ENCODE assay signal across 8 cellular contexts in genomic region chr7:44043902-44044301, GRCh38. TPM values are rescaled to one million over a fixed set of nuclear protein-coding genes. Genes with fewer than 3 reads are reported as not detected.
DNase-seq lines count a peak whose midpoint lies in the region; ATAC-seq and TF ChIP-seq lines count a peak whose summit lies in the region.

No MANE protein-coding gene starts in this region.

- H3K27ac ChIP-seq in DND-41 (ENCODE audit: low read length) = peak overlapping the region; percentile 97
- H3K27ac ChIP-seq in Panc1 (ENCODE audit: low read length) = peak overlapping the region; percentile 92
- peak overlapping the region; percentile 60 for H3K27ac ChIP-seq in parathyroid adenoma

- H3K9ac ChIP-seq in DND-41 (ENCODE audit: low read depth, low read length) = peak overlapping the region; percentile 94
- no peak overlapping the region for H3K9ac ChIP-seq in parathyroid adenoma

- no peaks in the 10 kb centered on the region for H3K9me3 ChIP-seq in DND-41 (ENCODE audit: insufficient read depth, low read length, severe bottlenecking)
- H3K9me3 ChIP-seq in Panc1 (ENCODE audit: control insufficient read depth, insufficient read depth, low read depth, low read length) = no peaks in the 10 kb centered on the region
- H3K9me3 ChIP-seq in parathyroid adenoma (ENCODE audit: control insufficient read depth, low read length) = no peaks in the 10 kb centered on the region

- no peaks in the 10 kb centered on the region for H3K27me3 ChIP-seq in DND-41 (ENCODE audit: insufficient read depth, low read length, poor library complexity)
- H3K27me3 ChIP-seq in Panc1 (ENCODE audit: control insufficient read depth, insufficient read depth, low read length) = no peaks in the 10 kb centered on the region
- no peaks in the 10 kb centered on the region for H3K27me3 ChIP-seq in parathyroid adenoma (ENCODE audit: control insufficient read depth, insufficient read depth, low read length)

- ATAC-seq in DND-41 (ENCODE audit: insufficient read depth, low read depth) = no peak
- no peak for ATAC-seq in Panc1
- ATAC-seq in HG02885 (IDR thresholded peaks at IDR 0.05; ENCODE audit: poor library complexity, unreplicated experiment) = no peak

- H3K4me3 ChIP-seq in DND-41 (ENCODE audit: low read depth in 1 of 2, low read length in 2 of 2) = peak overlapping the region; percentile 38 to 93
- H3K4me3 ChIP-seq in Panc1 (ENCODE audit: low read depth in 2 of 2, low read length in 2 of 2) = peak overlapping the region; percentile 89 to 99
- H3K4me3 ChIP-seq in epithelial cell of proximal tubule (ENCODE audit: low read depth, low read length) = peak overlapping the region; percentile 94
- peak overlapping the region; percentile 93 for H3K4me3 ChIP-seq in parathyroid adenoma (ENCODE audit: low read depth, low read length)

- H3K4me1 ChIP-seq in DND-41 (ENCODE audit: insufficient read depth, low read length) (peaks cover 36% of the 10 kb centered on the region), Panc1 (ENCODE audit: control insufficient read depth, insufficient read depth, low read length) (peaks cover 6% of the 10 kb centered on the region; the same call in 1 of the 2 replicates), parathyroid adenoma (peaks cover 5% of the 10 kb centered on the region)

- H2AFZ ChIP-seq in DND-41 (ENCODE audit: low read depth, low read length) (peak overlapping the region; percentile 99), parathyroid adenoma (peak overlapping the region; percentile 90)

- in situ Hi-C loops in Panc1 (cut with HindIII; ENCODE audit: low pct_unique_long_range_greater_than_20kb, low sequenced_read_pairs) = no loop called here

- CTCF ChIA-PET in Panc1 (lab: Charles Lee) = interaction anchor here (0.7 kb wide), 2 partner anchors 27 to 971 kb away, joined by 3 read pairs; no protein-coding TSS in a partner anchor

- POLR2A ChIA-PET in Panc1 (lab: Charles Lee) = no interaction called here

- TF ChIP-seq CTCF in DND-41 (IDR thresholded peaks at IDR 0.05; ENCODE audit: borderline replicate concordance, extremely low read depth, low read length, poor library complexity, severe bottlenecking) = no peak
- TF ChIP-seq CTCF in Panc1 (IDR thresholded peaks at IDR 0.05) = no peak
- TF ChIP-seq CTCF in epithelial cell of proximal tubule (conservative IDR thresholded peaks at IDR 0.05; ENCODE audit: low read depth, low read length) = no peak
- TF ChIP-seq CTCF in parathyroid adenoma (IDR thresholded peaks at IDR 0.05) = no peak

- peaks cover 50% of the 10 kb centered on the region for H3K79me2 ChIP-seq in DND-41 (ENCODE audit: insufficient read depth, low read length)
- H3K79me2 ChIP-seq in parathyroid adenoma = peaks cover 17% of the 10 kb centered on the region

- peaks cover 31% of the 10 kb centered on the region for H4K20me1 ChIP-seq in DND-41 (ENCODE audit: insufficient read depth, low read length)

- peaks cover 21% of the 10 kb centered on the region for H3K36me3 ChIP-seq in DND-41 (ENCODE audit: insufficient read depth, low read length)
- H3K36me3 ChIP-seq in Panc1 (ENCODE audit: control insufficient read depth, insufficient read depth, low read length) = no peaks in the 10 kb centered on the region; the same call in 1 of the 2 replicates
- H3K36me3 ChIP-seq in parathyroid adenoma (ENCODE audit: control insufficient read depth, insufficient read depth, low read length) = no peaks in the 10 kb centered on the region

- DNase-seq in DND-41 (no peak), Panc1 (ENCODE audit: low read depth, low spot score) (no peak), epithelial cell of proximal tubule (ENCODE audit: low read depth) (no peak), AG08396 (ENCODE audit: low spot score) (no peak), cerebellum (ENCODE audit: low spot score) (no peak), SKM-1 (lab: John Stamatoyannopoulos, UW; ENCODE audit: unreplicated experiment) (no peak)

- intact Hi-C loops in Panc1 (cut with micrococcal nuclease; ENCODE audit: unreplicated experiment) = no loop called here

- H3K4me2 ChIP-seq in DND-41 (ENCODE audit: insufficient read depth, low read length) (peak overlapping the region; percentile 85), parathyroid adenoma (ENCODE audit: low read length) (peak overlapping the region; percentile 96)

- BruUV-seq in Panc1 (replicated peaks; lab: Mats Ljungman, UMichigan) = no TSS peak

RNA-seq across cellular contexts. Expression of gene DBNL, which starts 0.6 kb away (rescaled TPM):
- 111 TPM for total RNA-seq in Panc1 (2021; ENCODE audit: unreplicated experiment)
- 215 TPM for polyA plus RNA-seq in Panc1 (2012; ENCODE audit: insufficient read length)
- total RNA-seq in epithelial cell of proximal tubule = 97.7 and 151 TPM in 2 replicates
- total RNA-seq in cerebellum = 46.8 TPM

RNA-seq across cellular contexts. Expression of gene PGAM2, which starts 21.5 kb away (rescaled TPM):
- 1.3 TPM for total RNA-seq in Panc1 (2021; ENCODE audit: unreplicated experiment)
- 0.99 TPM for polyA plus RNA-seq in Panc1 (2012; ENCODE audit: insufficient read length)
- total RNA-seq in epithelial cell of proximal tubule = not detected in 2 replicates
- 13.0 TPM for total RNA-seq in cerebellum

RNA-seq across cellular contexts. Expression of gene POLM, which starts 38.4 kb away (rescaled TPM):
- total RNA-seq in Panc1 (2021; ENCODE audit: unreplicated experiment) = 36.9 TPM
- polyA plus RNA-seq in Panc1 (2012; ENCODE audit: insufficient read length) = 25.4 TPM
- 8.0 and 19.1 TPM in 2 replicates for total RNA-seq in epithelial cell of proximal tubule
- 12.8 TPM for total RNA-seq in cerebellum

RNA-seq across cellular contexts. Expression of gene SPDYE1, which starts 46.2 kb away (rescaled TPM):
- total RNA-seq in Panc1 (2021; ENCODE audit: unreplicated experiment) (not detected), epithelial cell of proximal tubule (not detected in 2 replicates), cerebellum (0.09 TPM)
- 0.19 TPM for polyA plus RNA-seq in Panc1 (2012; ENCODE audit: insufficient read length)
